In the genomic region with DNA sequence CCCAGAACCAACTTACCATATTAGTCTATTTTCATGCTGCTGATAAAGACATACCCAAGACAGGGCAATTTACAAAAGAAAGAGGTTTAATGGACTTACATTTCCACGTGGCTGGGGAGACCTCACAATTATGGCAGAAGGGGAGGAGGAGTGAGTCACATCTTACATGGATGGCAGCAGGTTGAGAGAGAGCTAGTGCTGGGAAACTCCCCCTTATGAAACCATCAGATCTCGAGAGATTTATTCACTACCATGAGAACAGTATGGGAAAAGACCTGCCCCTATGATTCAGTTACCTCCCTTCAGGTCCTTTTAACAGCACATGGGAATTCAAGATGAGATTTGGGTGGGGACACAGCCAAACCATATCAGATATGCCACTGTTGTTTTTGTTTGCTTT, we compare ENCODE assay signal across 8 cellular contexts. TPM values are rescaled to one million over a fixed set of nuclear protein-coding genes. Genes with fewer than 3 reads are reported as not detected.
A peak's percentile ranks its signal among the peaks of the same experiment; 100 is the strongest.
DNase-seq lines count a peak whose midpoint lies in the region; ATAC-seq, FAIRE-seq and TF ChIP-seq lines count a peak whose summit lies in the region.
"Not testable (repeated sequence)": the region's sequence is repeated elsewhere in the genome, so short reads cannot be mapped to it uniquely, and the experiment has no call there.

No MANE protein-coding gene starts in this region.

- not testable (repeated sequence) for H3K4me1 Mint-ChIP-seq in activated naive CD4-positive, alpha-beta T cell treated with anti-CD3 and anti-CD28 coated beads for 36 hours (ENCODE audit: low read depth)
- peaks cover 66 to 68% of the 10 kb centered on the region in 2 donors for H3K4me1 Mint-ChIP-seq in natural killer cell
- H3K4me1 Mint-ChIP-seq in stimulated activated effector memory CD8-positive, alpha-beta T cell treated with anti-CD3 and anti-CD28 coated beads, Interleukin-12 subunit alpha, Interleukin-12 subunit beta, amount 100 ng/mL, for 72 hours, result peaks cover 23% of the 10 kb centered on the region

- H3K27ac Mint-ChIP-seq in activated naive CD4-positive, alpha-beta T cell treated with anti-CD3 and anti-CD28 coated beads for 36 hours, result peak overlapping the region; percentile 4
- peak overlapping the region; percentile 29 to 70 for H3K27ac Mint-ChIP-seq in natural killer cell
- H3K27ac Mint-ChIP-seq in stimulated activated effector memory CD8-positive, alpha-beta T cell treated with anti-CD3 and anti-CD28 coated beads, Interleukin-12 subunit alpha, Interleukin-12 subunit beta, amount 100 ng/mL, for 72 hours, result peak overlapping the region; percentile 29

- peaks cover 29% of the 10 kb centered on the region for H3K9me3 Mint-ChIP-seq in activated naive CD4-positive, alpha-beta T cell treated with anti-CD3 and anti-CD28 coated beads for 36 hours
- H3K9me3 Mint-ChIP-seq in natural killer cell, result not testable (repeated sequence)
- peaks cover 12% of the 10 kb centered on the region for H3K9me3 Mint-ChIP-seq in stimulated activated effector memory CD8-positive, alpha-beta T cell treated with anti-CD3 and anti-CD28 coated beads, Interleukin-12 subunit alpha, Interleukin-12 subunit beta, amount 100 ng/mL, for 72 hours

- intact Hi-C loops in activated naive CD4-positive, alpha-beta T cell treated with anti-CD3 and anti-CD28 coated beads for 36 hours (cut with micrococcal nuclease), result loop anchor here (2.0 kb wide), 1 partner anchor 29 kb away; no protein-coding TSS in a partner anchor
- intact Hi-C loops in natural killer cell (cut with micrococcal nuclease), result not testable (repeated sequence)

- peaks cover 37% of the 10 kb centered on the region for H3K36me3 Mint-ChIP-seq in activated naive CD4-positive, alpha-beta T cell treated with anti-CD3 and anti-CD28 coated beads for 36 hours (ENCODE audit: low read depth)
- H3K36me3 Mint-ChIP-seq in natural killer cell, result not testable (repeated sequence)
- H3K36me3 Mint-ChIP-seq in stimulated activated effector memory CD8-positive, alpha-beta T cell treated with anti-CD3 and anti-CD28 coated beads, Interleukin-12 subunit alpha, Interleukin-12 subunit beta, amount 100 ng/mL, for 72 hours, result peaks cover 10% of the 10 kb centered on the region

- ATAC-seq in activated CD4-positive, CD25-positive, alpha-beta regulatory T cell treated with anti-CD3 and anti-CD28 coated beads, Interleukin-2, amount 50 U/mL, for 24 hours, result peak; percentile 51 to 60
- peak in 2 of 3 donors; percentile 44 to 86 for ATAC-seq in natural killer cell
- peak; percentile 55 for ATAC-seq in stimulated activated effector memory CD8-positive, alpha-beta T cell treated with anti-CD3 and anti-CD28 coated beads, Interleukin-12 subunit alpha, Interleukin-12 subunit beta, amount 100 ng/mL, for 72 hours

- not testable (repeated sequence) for H3K4me3 Mint-ChIP-seq in activated naive CD4-positive, alpha-beta T cell treated with anti-CD3 and anti-CD28 coated beads for 36 hours; natural killer cell; stimulated activated effector memory CD8-positive, alpha-beta T cell treated with anti-CD3 and anti-CD28 coated beads, Interleukin-12 subunit alpha, Interleukin-12 subunit beta, amount 100 ng/mL, for 72 hours

- H3K36me3 ChIP-seq in bronchial epithelial cell (ENCODE audit: control insufficient read depth, insufficient read depth, low read length), result not testable (repeated sequence)

- not testable (repeated sequence) for H3K4me3 ChIP-seq in GM12865 (ENCODE audit: low read depth, low read length); NB4 (ENCODE audit: low read depth, low read length); bronchial epithelial cell (ENCODE audit: low read depth, low read length); fibroblast of pulmonary artery (replicated peaks; ENCODE audit: low read depth, low read length)

- CTCF ChIA-PET in activated naive CD4-positive, alpha-beta T cell treated with anti-CD3 and anti-CD28 coated beads for 36 hours (lab: Charles Lee), result interaction anchor here (0.7 kb wide), 1 partner anchor 54 kb away, joined by 5 read pairs; no protein-coding TSS in a partner anchor

- TF ChIP-seq POLR2A in NB4 (IDR thresholded peaks at IDR 0.05; ENCODE audit: extremely low read depth, insufficient read length), result not testable (repeated sequence)

- H3K27me3 ChIP-seq in bronchial epithelial cell (ENCODE audit: control insufficient read depth, insufficient read depth, low read length), result not testable (repeated sequence)

- H3K27me3 Mint-ChIP-seq in activated naive CD4-positive, alpha-beta T cell treated with anti-CD3 and anti-CD28 coated beads for 36 hours (ENCODE audit: low read depth); natural killer cell (ENCODE audit: low read depth in 2 of 2): not testable (repeated sequence)

- FAIRE-seq in bronchial epithelial cell (lab: Jason Lieb, UNC), result not testable (repeated sequence)

- TF ChIP-seq CTCF in GM12865 (IDR thresholded peaks at IDR 0.05; ENCODE audit: insufficient read depth, low read depth, low read length, missing control alignments); NB4 (IDR thresholded peaks at IDR 0.05; ENCODE audit: low read depth, low read length); bronchial epithelial cell (IDR thresholded peaks at IDR 0.05; ENCODE audit: insufficient read depth, low read length, severe bottlenecking); fibroblast of pulmonary artery (IDR thresholded peaks at IDR 0.05; ENCODE audit: low read length, missing control alignments); natural killer cell (IDR thresholded peaks at IDR 0.05): not testable (repeated sequence)

- DNase-seq in GM12865 (ENCODE audit: low read depth) (peak; percentile 25), NB4 (ENCODE audit: low read depth) (peak; percentile 17), bronchial epithelial cell (ENCODE audit: low read depth) (peak; percentile 6), fibroblast of pulmonary artery (ENCODE audit: low read depth) (peak; percentile 11)
- not testable (repeated sequence) for DNase-seq in activated naive CD4-positive, alpha-beta T cell treated with anti-CD3 and anti-CD28 coated beads for 36 hours; natural killer cell; stimulated activated effector memory CD8-positive, alpha-beta T cell treated with anti-CD3 and anti-CD28 coated beads, Interleukin-12 subunit alpha, Interleukin-12 subunit beta, amount 100 ng/mL, for 72 hours (ENCODE audit: low spot score in 2 of 2)

RNA-seq across cellular contexts. Expression of a gene that starts 59.2 kb away (rescaled TPM):
- total RNA-seq in activated naive CD4-positive, alpha-beta T cell treated with anti-CD3 and anti-CD28 coated beads for 36 hours, result 10 to 100 TPM; 14.0 to 15.4 TPM
- total RNA-seq in bronchial epithelial cell, result 3.4 and 7.4 TPM in 2 replicates
- 100 to 1,000 TPM; 122 to 149 (median 124) TPM for total RNA-seq in natural killer cell

Comparison
In these comparisons a context has a peak if more than half of its experiments do, and no peak if none do; other contexts are left out.
1. RNA of a gene that starts 59.2 kb away (total RNA-seq): 122 to 149 TPM in natural killer cell; 14.0 to 15.4 TPM in activated naive CD4-positive, alpha-beta T cell treated with anti-CD3 and anti-CD28 coated beads for 36 hours and 3.4 to 7.4 TPM in bronchial epithelial cell; every median in the first group is over 4 times any median in the second.
2. Peak in every context shown above with its lines, with median percentiles within 50 percentile points of each other: ATAC-seq and H3K27ac Mint-ChIP-seq.